Comparison of ENCODE assay signal across 8 cellular contexts in the genomic region with DNA sequence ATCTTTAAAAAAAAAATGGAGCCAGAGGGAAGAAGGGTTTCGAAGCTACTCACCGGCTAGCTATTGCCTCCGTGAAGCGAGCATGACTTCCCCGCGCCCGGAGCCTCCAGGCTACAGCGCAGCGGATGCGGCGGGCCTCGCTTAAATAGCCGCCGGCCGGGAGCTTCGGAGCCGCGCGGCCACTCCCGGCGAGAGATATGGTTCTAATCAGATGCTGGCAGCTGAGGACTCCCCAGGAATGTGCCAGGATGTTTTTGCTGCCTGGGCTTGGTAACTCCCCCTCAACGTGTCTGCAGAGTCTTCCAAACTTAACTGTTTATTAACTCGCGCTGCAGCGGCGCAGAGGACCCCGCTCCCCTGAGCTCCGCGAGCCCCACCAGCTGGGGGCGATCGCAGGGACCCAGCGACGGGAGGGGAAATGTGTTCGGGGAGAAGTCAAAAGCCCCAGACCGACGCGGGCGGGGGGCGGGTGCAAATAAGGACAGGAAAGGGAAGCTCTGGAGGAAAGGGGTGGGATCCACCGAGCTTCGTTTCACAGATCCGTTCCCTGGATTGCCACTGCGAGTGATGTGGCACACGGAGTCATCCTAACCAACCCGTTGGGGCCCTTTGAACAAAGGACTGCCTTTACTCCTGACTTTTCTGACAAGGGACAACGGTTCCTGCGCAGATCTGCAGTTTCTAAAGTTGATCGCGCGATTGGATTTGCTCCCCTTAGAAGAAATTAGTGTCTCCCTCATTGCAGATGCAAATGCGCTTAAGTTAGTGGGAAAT.
DNase-seq lines count a peak whose midpoint lies in the region; ATAC-seq and TF ChIP-seq lines count a peak whose summit lies in the region.

TSS of gene DAB2 (minus strand) at position 230 of the 774 bp plus-strand sequence. CDS start 30,660 bp downstream, outside the sequence.

- in situ Hi-C loops in T47D (cut with HindIII; ENCODE audit: low pct_unique_long_range_greater_than_20kb, low sequenced_read_pairs), result no loop called here

- peak; percentile 74 for TF ChIP-seq CTCF in retinal pigment epithelial cell (conservative IDR thresholded peaks at IDR 0.05; ENCODE audit: low read depth, low read length)

- no peak for ATAC-seq in GM21737 (IDR thresholded peaks at IDR 0.05; ENCODE audit: unreplicated experiment)

- H3K4me3 ChIP-seq in retinal pigment epithelial cell (ENCODE audit: low read length), result peak within 1 kb of the TSS; percentile 71

- peak; percentile 97 for DNase-seq in ELR (ENCODE audit: low read depth)
- peak; percentile 90 for DNase-seq in HuH-7 (ENCODE audit: low spot score)
- peak; percentile 96 for DNase-seq in UCSD-AML1 (lab: John Stamatoyannopoulos, UW; ENCODE audit: unreplicated experiment)
- DNase-seq in T47D (ENCODE audit: low read depth in 1 of 2, low spot score in 1 of 2), result peak; percentile 54 to 66
- peak; percentile 51 for DNase-seq in iPS DF 4.7 (ENCODE audit: extremely low read depth, low spot score)
- peak; percentile 66 for DNase-seq in retinal pigment epithelial cell (ENCODE audit: low read depth)
- no peak for DNase-seq in NCI-H1105 (lab: John Stamatoyannopoulos, UW)
